In the genomic region with DNA sequence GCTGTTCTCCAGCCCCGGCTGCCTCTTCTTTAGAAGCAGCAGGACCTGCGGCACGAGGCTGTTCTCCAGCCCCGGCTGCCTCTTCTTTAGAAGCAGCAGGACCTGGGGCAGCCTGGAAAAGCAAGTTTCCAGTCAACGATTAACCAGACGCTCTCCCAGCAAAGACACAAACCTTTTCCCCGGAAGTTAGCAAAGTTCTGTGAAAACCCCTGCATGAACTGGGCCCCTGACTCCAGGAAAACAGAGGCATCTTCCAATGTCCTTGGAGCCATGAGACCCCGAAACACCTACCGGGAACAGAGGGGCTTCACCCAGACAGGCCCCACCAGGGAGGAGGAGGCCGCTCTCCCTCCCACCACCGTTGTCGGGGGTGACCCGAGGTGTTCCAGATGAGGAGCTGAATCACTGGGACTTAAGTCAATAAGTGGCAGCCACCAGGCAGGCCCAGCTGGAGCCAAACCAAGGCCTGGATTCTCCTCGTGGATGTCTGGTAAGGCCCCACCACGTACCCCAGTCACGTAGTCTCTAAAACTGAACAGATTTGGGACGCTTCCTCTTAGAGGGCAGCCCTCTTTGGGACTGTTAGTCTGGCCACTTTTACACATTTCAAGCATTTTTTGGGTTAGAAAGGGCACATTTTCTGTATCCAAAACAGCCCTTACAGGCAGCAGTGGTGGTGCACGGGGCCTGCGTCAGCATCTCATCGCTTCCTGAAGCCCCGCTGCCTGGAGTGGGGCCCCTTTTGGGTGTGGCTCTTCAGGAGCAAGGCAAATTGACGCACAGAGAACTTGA, we compare ENCODE assay signal across 8 cellular contexts. TPM values are rescaled to one million over a fixed set of nuclear protein-coding genes. Genes with fewer than 3 reads are reported as not detected.
DNase-seq lines count a peak whose midpoint lies in the region; TF ChIP-seq lines count a peak whose summit lies in the region.

A gene with protein sequence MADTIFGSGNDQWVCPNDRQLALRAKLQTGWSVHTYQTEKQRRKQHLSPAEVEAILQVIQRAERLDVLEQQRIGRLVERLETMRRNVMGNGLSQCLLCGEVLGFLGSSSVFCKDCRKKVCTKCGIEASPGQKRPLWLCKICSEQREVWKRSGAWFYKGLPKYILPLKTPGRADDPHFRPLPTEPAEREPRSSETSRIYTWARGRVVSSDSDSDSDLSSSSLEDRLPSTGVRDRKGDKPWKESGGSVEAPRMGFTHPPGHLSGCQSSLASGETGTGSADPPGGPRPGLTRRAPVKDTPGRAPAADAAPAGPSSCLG (minus strand): TSS at position 387 of the 792 bp plus-strand sequence. CDS start 25,264 bp downstream, outside the sequence.

- H3K9me3 Mint-ChIP-seq in activated naive CD4-positive, alpha-beta T cell treated with anti-CD3 and anti-CD28 coated beads, Interleukin-2, amount 10 ng/mL, durations not matched to agents 7 days and 5 days, result peaks cover 17% of the 10 kb centered on the region

- H3K9me3 ChIP-seq in A673 (ENCODE audit: low read depth, low read length, poor library complexity, severe bottlenecking) (no peaks in the 10 kb centered on the region), mesodermal cell (ENCODE audit: control insufficient read depth, low read length) (no peaks in the 10 kb centered on the region)

- H3K36me3 Mint-ChIP-seq in activated naive CD4-positive, alpha-beta T cell treated with anti-CD3 and anti-CD28 coated beads, Interleukin-2, amount 10 ng/mL, durations not matched to agents 7 days and 5 days, result peaks cover 3% of the 10 kb centered on the region

- no peaks in the 10 kb centered on the region for H3K36me3 ChIP-seq in A673 (ENCODE audit: insufficient read depth, low read length, poor library complexity, severe bottlenecking)
- H3K36me3 ChIP-seq in mesodermal cell (ENCODE audit: control insufficient read depth, insufficient read depth, low read length), result no peaks in the 10 kb centered on the region

- intact Hi-C loops in A673 (cut with micrococcal nuclease; ENCODE audit: unreplicated experiment), result no loop called here

- BruUV-seq in A673 (replicated peaks; lab: Mats Ljungman, UMichigan), result no TSS peak

- no peak within 1 kb of the TSS for H3K4me3 Mint-ChIP-seq in activated naive CD4-positive, alpha-beta T cell treated with anti-CD3 and anti-CD28 coated beads, Interleukin-2, amount 10 ng/mL, durations not matched to agents 7 days and 5 days

- H3K4me1 ChIP-seq in A673 (ENCODE audit: insufficient read depth, low read length, poor library complexity, severe bottlenecking), result no peaks in the 10 kb centered on the region
- H3K4me1 ChIP-seq in mesodermal cell (ENCODE audit: control insufficient read depth, insufficient read depth, low read length, poor library complexity, severe bottlenecking), result peaks cover 11% of the 10 kb centered on the region

- H3K4me3 ChIP-seq in A673 (ENCODE audit: low read depth, low read length, poor library complexity, severe bottlenecking) (no peak within 1 kb of the TSS), coronary artery (no peak within 1 kb of the TSS), mesodermal cell (ENCODE audit: extremely low read depth, insufficient read depth, low read length, poor library complexity, severe bottlenecking) (no peak within 1 kb of the TSS)

- peaks cover 2% of the 10 kb centered on the region for H3K4me1 Mint-ChIP-seq in activated naive CD4-positive, alpha-beta T cell treated with anti-CD3 and anti-CD28 coated beads, Interleukin-2, amount 10 ng/mL, durations not matched to agents 7 days and 5 days

- peak within 1 kb of the TSS; percentile 42 for H3K27ac ChIP-seq in A673 (ENCODE audit: low read depth, low read length, poor library complexity, severe bottlenecking)
- H3K27ac ChIP-seq in coronary artery, result peak within 1 kb of the TSS; percentile 19 to 78
- peak within 1 kb of the TSS; percentile 51 for H3K27ac ChIP-seq in mesodermal cell (ENCODE audit: low read depth, low read length, severe bottlenecking)

- TF ChIP-seq CTCF in A673 (conservative IDR thresholded peaks at IDR 0.05; ENCODE audit: low read depth, low read length) (no peak), coronary artery (IDR thresholded peaks at IDR 0.05) (no peak)

- WGBS in mesodermal cell (ENCODE audit: insufficient coverage in 2 of 2), 2 experiments, result 45 to 53% methylated on average over 19 of the region's 22 CpGs

- POLR2A ChIA-PET in A673 (lab: Charles Lee; ENCODE audit: low non-redundant PET) (interaction anchor here (0.6 kb wide), 1 partner anchor 103 kb away, joined by 13 read pairs; no protein-coding TSS in a partner anchor), HEK293T (lab: Yijun Ruan, JAX) (no interaction called here)

- CTCF ChIA-PET in A673 (lab: Charles Lee) (no interaction called here), HEK293T (lab: Yijun Ruan, JAX) (no interaction called here)
- CTCF ChIA-PET in activated naive CD4-positive, alpha-beta T cell treated with anti-CD3 and anti-CD28 coated beads, Interleukin-2, amount 10 ng/mL, durations not matched to agents 7 days and 5 days (lab: Charles Lee), result no interaction called here

- H3K27me3 Mint-ChIP-seq in activated naive CD4-positive, alpha-beta T cell treated with anti-CD3 and anti-CD28 coated beads, Interleukin-2, amount 10 ng/mL, durations not matched to agents 7 days and 5 days, result peaks cover 3% of the 10 kb centered on the region

- DNase-seq in A673 (ENCODE audit: low spot score) (no peak), NCI-H1694 treated with DMSO at 0.1 percent for 48 hours (lab: John Stamatoyannopoulos, UW) (peak; percentile 53), coronary artery (ENCODE audit: low spot score) (no peak), HEK293T (ENCODE audit: extremely low spot score) (no peak), epidermal melanocyte (ENCODE audit: insufficient read length, low spot score) (no peak), hippocampal formation (lab: John Stamatoyannopoulos, UW) (no peak)
- no peak for DNase-seq in activated naive CD4-positive, alpha-beta T cell treated with anti-CD3 and anti-CD28 coated beads, Interleukin-2, amount 10 ng/mL, durations not matched to agents 7 days and 5 days

- H3K27ac Mint-ChIP-seq in activated naive CD4-positive, alpha-beta T cell treated with anti-CD3 and anti-CD28 coated beads, Interleukin-2, amount 10 ng/mL, durations not matched to agents 7 days and 5 days, result no peak within 1 kb of the TSS

- H3K27me3 ChIP-seq in A673 (replicated peaks; ENCODE audit: insufficient read depth, low read depth, low read length, poor library complexity), result no peaks in the 10 kb centered on the region

TF ChIP-seq in HEK293T, 16 proteins besides CTCF, POLR2A, EP300 and RAD21:
- no peak for TF ChIP-seq LEF1 (IDR thresholded peaks at IDR 0.05; ENCODE audit: borderline replicate concordance)
- TF ChIP-seq, protein P1, sequence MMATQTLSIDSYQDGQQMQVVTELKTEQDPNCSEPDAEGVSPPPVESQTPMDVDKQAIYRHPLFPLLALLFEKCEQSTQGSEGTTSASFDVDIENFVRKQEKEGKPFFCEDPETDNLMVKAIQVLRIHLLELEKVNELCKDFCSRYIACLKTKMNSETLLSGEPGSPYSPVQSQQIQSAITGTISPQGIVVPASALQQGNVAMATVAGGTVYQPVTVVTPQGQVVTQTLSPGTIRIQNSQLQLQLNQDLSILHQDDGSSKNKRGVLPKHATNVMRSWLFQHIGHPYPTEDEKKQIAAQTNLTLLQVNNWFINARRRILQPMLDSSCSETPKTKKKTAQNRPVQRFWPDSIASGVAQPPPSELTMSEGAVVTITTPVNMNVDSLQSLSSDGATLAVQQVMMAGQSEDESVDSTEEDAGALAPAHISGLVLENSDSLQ (IDR thresholded peaks at IDR 0.05), result no peak

RNA-seq across cellular contexts. Expression of the gene that starts here (rescaled TPM):
- 0.82 and 1.3 TPM in 2 replicates for total RNA-seq in A673 (2021)
- 6.6 TPM for polyA plus RNA-seq in mesodermal cell (2013, experiment 1 of 2)
- polyA plus RNA-seq in mesodermal cell (2013, experiment 2 of 2), result 5.0 TPM
